In genomic region chr4:87848622-87849351, GRCh38 we compare ENCODE assay signal across 8 cellular contexts. TPM values are rescaled to one million over a fixed set of nuclear protein-coding genes. Genes with fewer than 3 reads are reported as not detected.
A peak's percentile ranks its signal among the peaks of the same experiment; 100 is the strongest.
DNase-seq lines count a peak whose midpoint lies in the region; FAIRE-seq and TF ChIP-seq lines count a peak whose summit lies in the region.

No MANE protein-coding gene starts in this region.

- H3K27ac ChIP-seq in GM23248 (no peak overlapping the region), SK-N-MC (no peak overlapping the region), caudate nucleus (ENCODE audit: low read depth, low read length) (peak overlapping the region; percentile 83), kidney (ENCODE audit: low read depth in 2 of 2, low read length in 2 of 2) (peak overlapping the region in 1 of 2 donors; percentile 38)

- H3K36me3 ChIP-seq in GM23248 (ENCODE audit: low read depth) (no peaks in the 10 kb centered on the region), SK-N-MC (ENCODE audit: insufficient read depth, low read length) (no peaks in the 10 kb centered on the region), kidney (ENCODE audit: control insufficient read depth in 1 of 2, insufficient read depth in 2 of 2, low read length in 2 of 2) (no peaks in the 10 kb centered on the region)

- H3K9ac ChIP-seq in GM23248 = 0 out of 2 replicates have a peak overlapping the region, but pooled peaks have one; percentile 3
- H3K9ac ChIP-seq in SK-N-MC (ENCODE audit: insufficient read length) = no peak overlapping the region
- no peak overlapping the region for H3K9ac ChIP-seq in kidney (ENCODE audit: low read length in 2 of 2)

- FAIRE-seq in kidney (lab: Jason Lieb, UNC) = no peak

- TF ChIP-seq CTCF in kidney (IDR thresholded peaks at IDR 0.05; ENCODE audit: borderline replicate concordance, extremely low read depth, insufficient read depth) = peak; percentile 71

- H3K79me2 ChIP-seq in GM23248 (ENCODE audit: insufficient read depth) = no peaks in the 10 kb centered on the region

- DNase-seq in DMS 273 (lab: John Stamatoyannopoulos, UW; ENCODE audit: unreplicated experiment) (peak; percentile 62), DMS 273 treated with DMSO at 0.1 percent for 48 hours (lab: John Stamatoyannopoulos, UW) (no peak), GM23248 (peak; percentile 84), LoVo (ENCODE audit: low spot score) (peak; percentile 76), SK-N-MC (ENCODE audit: low read depth, low spot score) (peak; percentile 56), caudate nucleus (lab: John Stamatoyannopoulos, UW) (peak in 49 of 61 donors; percentile 3 to 78 (median 38)), kidney (no peak)
- peak; percentile 25 for DNase-seq in stimulated activated CD4-positive, alpha-beta T cell treated with anti-CD3 and anti-CD28 coated beads, Interleukin-1b, Interleukin-23, amount 100 ng/mL, for 48 hours

- H3K4me3 ChIP-seq in GM23248 = peak overlapping the region; percentile 56
- no peak overlapping the region for H3K4me3 ChIP-seq in SK-N-MC
- peak overlapping the region; percentile 45 to 67 for H3K4me3 ChIP-seq in kidney (ENCODE audit: low read length in 2 of 2)

- H3K9me2 ChIP-seq in GM23248 (ENCODE audit: insufficient read depth) = no peaks in the 10 kb centered on the region

- H3K4me2 ChIP-seq in GM23248 (ENCODE audit: unreplicated experiment) = peak overlapping the region; percentile 80

- peaks cover 10% of the 10 kb centered on the region for H3K4me1 ChIP-seq in GM23248 (ENCODE audit: insufficient read depth)
- peaks cover 6 to 8% of the 10 kb centered on the region in 2 donors for H3K4me1 ChIP-seq in kidney (ENCODE audit: control insufficient read depth in 1 of 2, insufficient read depth in 1 of 2, low read depth in 1 of 2, low read length in 2 of 2)

- peaks cover 7% of the 10 kb centered on the region for H3F3A ChIP-seq in GM23248 (ENCODE audit: insufficient read depth)

- no peaks in the 10 kb centered on the region for H3K27me3 ChIP-seq in GM23248 (replicated peaks; ENCODE audit: insufficient read depth)

- H4K20me1 ChIP-seq in GM23248 (ENCODE audit: insufficient read depth) = no peaks in the 10 kb centered on the region

- in situ Hi-C loops in GM23248 (cut with MboI) = loop anchor here (10.0 to 25.0 kb wide), 2 partner anchors 294 to 511 kb away; no protein-coding TSS in a partner anchor

- intact Hi-C loops in kidney (cut with DNase I) = loop anchor here (10.0 kb wide), 1 partner anchor 164 kb away; no protein-coding TSS in a partner anchor

- no peaks in the 10 kb centered on the region for H3K9me3 ChIP-seq in GM23248 (ENCODE audit: low read depth)
- no peaks in the 10 kb centered on the region for H3K9me3 ChIP-seq in SK-N-MC (ENCODE audit: low read depth, low read length)
- no peaks in the 10 kb centered on the region for H3K9me3 ChIP-seq in kidney (ENCODE audit: control insufficient read depth in 1 of 2, low read length in 2 of 2)

- WGBS in GM23248 (ENCODE audit: low coverage in 1 of 2, low lambda C conversion rate in 2 of 2, missing lambda C conversion rate in 2 of 2), 2 experiments = 12% methylated on average over 15 of the region's 15 CpGs

- H2AFZ ChIP-seq in GM23248 = peak overlapping the region; percentile 80

RNA-seq across cellular contexts. Expression of gene MEPE, which starts 16.0 kb away (rescaled TPM):
- total RNA-seq in GM23248 (2014; rRNA removed; shearing (Covaris generic)) = not detected in 2 replicates
- polyA plus RNA-seq in GM23248 (2016; fragmentation: Nextera tagmentation; extraction: Ambion mirVana) = not detected in 2 replicates
- total RNA-seq in kidney = not detected
- polyA plus RNA-seq in kidney (ENCODE audit: insufficient read depth, low read depth, low replicate concordance) = not detected

RNA-seq across cellular contexts. Expression of gene IBSP, which starts 49.4 kb away (rescaled TPM):
- not detected in 2 replicates for total RNA-seq in GM23248 (2014; rRNA removed; shearing (Covaris generic))
- not detected in 2 replicates for polyA plus RNA-seq in GM23248 (2016; fragmentation: Nextera tagmentation; extraction: Ambion mirVana)
- total RNA-seq in kidney = not detected
- not detected for polyA plus RNA-seq in kidney (ENCODE audit: insufficient read depth, low read depth, low replicate concordance)

Comparison
In these comparisons a context has a peak if more than half of its experiments do, and no peak if none do; other contexts are left out.
1. DNase-seq: peak in DMS 273 (single experiment), GM23248 (single experiment), LoVo (single experiment), SK-N-MC (single experiment), caudate nucleus (49 of 61) and stimulated activated CD4-positive, alpha-beta T cell treated with anti-CD3 and anti-CD28 coated beads, Interleukin-1b, Interleukin-23, amount 100 ng/mL, for 48 hours (single experiment); none in DMS 273 treated with DMSO at 0.1 percent for 48 hours (single experiment) and kidney (single experiment).